Comparison of ENCODE assay signal across 8 cellular contexts in genomic region chr5:61866930-61867329, GRCh38.
DNase-seq lines count a peak whose midpoint lies in the region; ATAC-seq and TF ChIP-seq lines count a peak whose summit lies in the region.

No MANE protein-coding gene starts in this region.

- H3K27ac ChIP-seq in stomach (no peak overlapping the region), right atrium auricular region (no peak overlapping the region)

- H3K27me3 ChIP-seq in stomach: no peaks in the 10 kb centered on the region
- no peaks in the 10 kb centered on the region for H3K27me3 ChIP-seq in right atrium auricular region

- POLR2A ChIA-PET in activated CD8-positive, alpha-beta T cell treated with anti-CD3 and anti-CD28 coated beads for 36 hours (lab: Charles Lee): no interaction called here

- H3K4me1 ChIP-seq in stomach (no peaks in the 10 kb centered on the region), right atrium auricular region (no peaks in the 10 kb centered on the region)

- H3K9me3 Mint-ChIP-seq in activated CD8-positive, alpha-beta T cell treated with anti-CD3 and anti-CD28 coated beads for 36 hours: peaks cover 3% of the 10 kb centered on the region
- H3K9me3 Mint-ChIP-seq in activated T-cell treated with anti-CD3 and anti-CD28 coated beads, Interleukin-2, amount 50 U/mL, for 4 hours: peaks cover 6% of the 10 kb centered on the region

- H3K4me3 Mint-ChIP-seq in activated CD8-positive, alpha-beta T cell treated with anti-CD3 and anti-CD28 coated beads for 36 hours: no peak overlapping the region
- no peak overlapping the region for H3K4me3 Mint-ChIP-seq in activated T-cell treated with anti-CD3 and anti-CD28 coated beads, Interleukin-2, amount 50 U/mL, for 4 hours

- peaks cover 0 to 15% (median 10%) of the 10 kb centered on the region in 4 donors for H3K9me3 ChIP-seq in stomach
- no peaks in the 10 kb centered on the region for H3K9me3 ChIP-seq in right atrium auricular region

- no peak overlapping the region for H3K27ac Mint-ChIP-seq in activated CD8-positive, alpha-beta T cell treated with anti-CD3 and anti-CD28 coated beads for 36 hours

- 38 to 48% (median 46%) methylated on average over 3 of the region's 3 CpGs for WGBS in stomach, 5 donors

- peak; percentile 26 for DNase-seq in AG08395 (ENCODE audit: low spot score)
- peak; percentile 18 for DNase-seq in activated CD8-positive, alpha-beta T cell treated with anti-CD3 and anti-CD28 coated beads for 36 hours
- DNase-seq in stomach: no peak
- no peak for DNase-seq in right atrium auricular region (ENCODE audit: low spot score)
- DNase-seq in activated T-cell treated with anti-CD3 and anti-CD28 coated beads, Interleukin-2, amount 50 U/mL, for 4 hours: no peak
- no peak for DNase-seq in head of caudate nucleus

- ATAC-seq in GM19025 (IDR thresholded peaks at IDR 0.05; ENCODE audit: low read depth, unreplicated experiment) (peak; percentile 63), HG03354 (IDR thresholded peaks at IDR 0.05; ENCODE audit: poor library complexity, severe bottlenecking, unreplicated experiment) (peak; percentile 89)
- peak; percentile 60 for ATAC-seq in activated CD8-positive, alpha-beta T cell treated with anti-CD3 and anti-CD28 coated beads for 36 hours
- ATAC-seq in activated T-cell treated with anti-CD3 and anti-CD28 coated beads, Interleukin-2, amount 50 U/mL, for 4 hours: no peak

- CTCF ChIA-PET in activated CD8-positive, alpha-beta T cell treated with anti-CD3 and anti-CD28 coated beads for 36 hours (lab: Charles Lee): no interaction called here

- no peak for TF ChIP-seq POLR2A in stomach (IDR thresholded peaks at IDR 0.05)

- no peaks in the 10 kb centered on the region for H3K36me3 ChIP-seq in stomach
- H3K36me3 ChIP-seq in right atrium auricular region: no peaks in the 10 kb centered on the region

- TF ChIP-seq EP300 in stomach (IDR thresholded peaks at IDR 0.05): no peak

- intact Hi-C loops in activated CD8-positive, alpha-beta T cell treated with anti-CD3 and anti-CD28 coated beads for 36 hours (cut with micrococcal nuclease): no loop called here
- intact Hi-C loops in stomach (cut with DNase I; ENCODE audit: low total_unique reads): no loop called here
- intact Hi-C loops in head of caudate nucleus (cut with DNase I): no loop called here

- H3K36me3 Mint-ChIP-seq in activated CD8-positive, alpha-beta T cell treated with anti-CD3 and anti-CD28 coated beads for 36 hours (ENCODE audit: low read depth): no peaks in the 10 kb centered on the region
- H3K36me3 Mint-ChIP-seq in activated T-cell treated with anti-CD3 and anti-CD28 coated beads, Interleukin-2, amount 50 U/mL, for 4 hours (ENCODE audit: insufficient read depth): no peaks in the 10 kb centered on the region

- no peak for TF ChIP-seq CTCF in activated CD8-positive, alpha-beta T cell treated with anti-CD3 and anti-CD28 coated beads for 36 hours (IDR thresholded peaks at IDR 0.05)
- TF ChIP-seq CTCF in stomach (IDR thresholded peaks at IDR 0.05): no peak
- TF ChIP-seq CTCF in right atrium auricular region (IDR thresholded peaks at IDR 0.05): no peak

- H3K4me1 Mint-ChIP-seq in activated CD8-positive, alpha-beta T cell treated with anti-CD3 and anti-CD28 coated beads for 36 hours (ENCODE audit: low read depth): no peaks in the 10 kb centered on the region
- no peaks in the 10 kb centered on the region for H3K4me1 Mint-ChIP-seq in activated T-cell treated with anti-CD3 and anti-CD28 coated beads, Interleukin-2, amount 50 U/mL, for 4 hours (ENCODE audit: low read depth)

- H3K27me3 Mint-ChIP-seq in activated CD8-positive, alpha-beta T cell treated with anti-CD3 and anti-CD28 coated beads for 36 hours: no peaks in the 10 kb centered on the region
- peaks cover 10% of the 10 kb centered on the region for H3K27me3 Mint-ChIP-seq in activated T-cell treated with anti-CD3 and anti-CD28 coated beads, Interleukin-2, amount 50 U/mL, for 4 hours (ENCODE audit: low read depth)

- H3K4me3 ChIP-seq in stomach: no peak overlapping the region
- no peak overlapping the region for H3K4me3 ChIP-seq in right atrium auricular region

Comparison
In these comparisons a context has a peak if more than half of its experiments do, and no peak if none do; other contexts are left out.
1. DNase-seq: peak in AG08395 (single experiment) and activated CD8-positive, alpha-beta T cell treated with anti-CD3 and anti-CD28 coated beads for 36 hours (single experiment); none in stomach (single experiment), right atrium auricular region (single experiment), activated T-cell treated with anti-CD3 and anti-CD28 coated beads, Interleukin-2, amount 50 U/mL, for 4 hours (single experiment) and head of caudate nucleus (0 of 42).
2. ATAC-seq: peak in GM19025 (single experiment), HG03354 (single experiment) and activated CD8-positive, alpha-beta T cell treated with anti-CD3 and anti-CD28 coated beads for 36 hours (single experiment); none in activated T-cell treated with anti-CD3 and anti-CD28 coated beads, Interleukin-2, amount 50 U/mL, for 4 hours (0 of 2).